In the genomic region with DNA sequence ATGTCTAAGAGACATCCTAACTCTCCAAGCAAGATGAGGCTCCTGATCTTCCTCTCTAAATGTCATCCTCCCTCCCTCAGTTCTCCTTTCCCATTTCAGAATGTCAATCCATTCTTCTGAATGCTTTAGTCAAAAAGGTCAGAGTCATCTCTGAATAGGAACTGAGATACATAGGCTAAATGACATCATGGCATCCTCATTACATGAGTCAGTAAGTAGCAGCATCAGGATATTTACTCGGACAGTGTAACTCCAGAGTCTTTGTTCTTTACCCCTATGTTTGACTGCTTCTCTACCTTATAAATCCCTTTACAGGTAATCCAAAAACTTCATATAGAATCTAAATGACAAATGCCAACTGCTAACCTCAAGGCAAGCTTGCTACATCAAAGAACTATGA, we compare ENCODE assay signal across 16 cellular contexts.
A peak's percentile ranks its signal among the peaks of the same experiment; 100 is the strongest.
DNase-seq lines count a peak whose midpoint lies in the region; ATAC-seq, FAIRE-seq and TF ChIP-seq lines count a peak whose summit lies in the region.
"Had no signal": no experiment of that assay in that cellular context is flagged by ENCODE, and none has a peak within 500 bp of the region (broad histone marks: within the 10 kb centered on the region; RNA-seq: fewer than 3 reads in every experiment).

No MANE protein-coding gene starts in this region.

- no peaks in the 10 kb centered on the region for H3K79me2 ChIP-seq in astrocyte (ENCODE audit: insufficient read depth, low read length)

- no peak overlapping the region for H3K9ac ChIP-seq in astrocyte (ENCODE audit: low read length)
- H3K9ac ChIP-seq: BLaER1 treated with 17β-estradiol and CSF1 and Interleukin-3, amounts not matched to agents 10 nM and 100 nM had no signal

- H3K27ac Mint-ChIP-seq in astrocyte (ENCODE audit: unreplicated experiment) = peak overlapping the region; percentile 90

- no peak for ATAC-seq in HG02852 (IDR thresholded peaks at IDR 0.05; ENCODE audit: unreplicated experiment)
- ATAC-seq: GM12878 had no signal

- no peak overlapping the region for H2AFZ ChIP-seq in astrocyte (ENCODE audit: low read depth, low read length)

- no peak overlapping the region for H3K4me3 Mint-ChIP-seq in astrocyte (ENCODE audit: unreplicated experiment)

- TF ChIP-seq CTCF in astrocyte (IDR thresholded peaks at IDR 0.05; ENCODE audit: insufficient read depth, low read depth, low read length) (no peak), fibroblast of pulmonary artery (IDR thresholded peaks at IDR 0.05; ENCODE audit: low read length, missing control alignments) (no peak)

- DNase-seq in DMS53 (lab: John Stamatoyannopoulos, UW) (peak; percentile 16), DMS53 treated with DMSO at 0.1 percent for 48 hours (lab: John Stamatoyannopoulos, UW; ENCODE audit: unreplicated experiment) (no peak), astrocyte (ENCODE audit: low read depth) (no peak), fibroblast of pulmonary artery (ENCODE audit: low read depth) (peak; percentile 14), NCI-H2227 (lab: John Stamatoyannopoulos, UW; ENCODE audit: unreplicated experiment) (no peak)
- no peak for DNase-seq in effector CD8-positive, alpha-beta T cell (lab: John Stamatoyannopoulos, UW)
- no peak for DNase-seq in stimulated activated CD4-positive, alpha-beta T cell treated with anti-CD3 and anti-CD28 coated beads, Interleukin-1b, Interleukin-23, amount 100 ng/mL, for 48 hours
- DNase-seq: DMS 273 treated with DMSO at 0.1 percent for 48 hours, Karpas-422, NCI-H187 treated with DMSO at 0.1 percent for 48 hours, NCI-H82, Peyer's patch had no signal

- H3K9me3 ChIP-seq in astrocyte (ENCODE audit: insufficient read depth, low read depth, low read length) = no peaks in the 10 kb centered on the region
- H3K9me3 ChIP-seq: BLaER1 treated with 17β-estradiol and CSF1 and Interleukin-3, amounts not matched to agents 10 nM and 100 nM; Peyer's patch had no signal

- H3K9me3 Mint-ChIP-seq in astrocyte (ENCODE audit: unreplicated experiment) = peaks cover 2% of the 10 kb centered on the region

- H3K36me3 ChIP-seq in astrocyte (ENCODE audit: insufficient read depth, low read length) = no peaks in the 10 kb centered on the region
- H3K36me3 ChIP-seq: BLaER1 treated with 17β-estradiol and CSF1 and Interleukin-3, amounts not matched to agents 10 nM and 100 nM; Peyer's patch had no signal

- peaks cover 29% of the 10 kb centered on the region for H3K4me1 Mint-ChIP-seq in astrocyte (ENCODE audit: low read depth, unreplicated experiment)

- no peaks in the 10 kb centered on the region for H3K4me1 ChIP-seq in astrocyte (ENCODE audit: insufficient read depth, low read length)
- H3K4me1 ChIP-seq: Peyer's patch had no signal

- H4K20me1 ChIP-seq in astrocyte (ENCODE audit: insufficient read depth, low read length) = no peaks in the 10 kb centered on the region
- H4K20me1 ChIP-seq: BLaER1 treated with 17β-estradiol and CSF1 and Interleukin-3, amounts not matched to agents 10 nM and 100 nM had no signal

- no peaks in the 10 kb centered on the region for H3K36me3 Mint-ChIP-seq in astrocyte (ENCODE audit: low read depth, unreplicated experiment)

- no peaks in the 10 kb centered on the region for H3K27me3 Mint-ChIP-seq in astrocyte (ENCODE audit: low read depth, unreplicated experiment)

- H3K27ac ChIP-seq in astrocyte (ENCODE audit: low read depth, low read length) = no peak overlapping the region
- H3K27ac ChIP-seq: 22Rv1, Peyer's patch had no signal

- no peak overlapping the region for H3K4me2 ChIP-seq in astrocyte (ENCODE audit: low read length)

- H3K4me3 ChIP-seq in astrocyte (ENCODE audit: insufficient read depth, low read depth, low read length) = no peak overlapping the region
- H3K4me3 ChIP-seq in fibroblast of pulmonary artery (replicated peaks; ENCODE audit: low read depth, low read length) = no peak overlapping the region
- H3K4me3 ChIP-seq: BLaER1 treated with 17β-estradiol and CSF1 and Interleukin-3, amounts not matched to agents 10 nM and 100 nM; GM12878; Peyer's patch had no signal

- no peaks in the 10 kb centered on the region for H3K27me3 ChIP-seq in astrocyte (ENCODE audit: insufficient read depth, low read length)
- H3K27me3 ChIP-seq: BLaER1 treated with 17β-estradiol and CSF1 and Interleukin-3, amounts not matched to agents 10 nM and 100 nM; Peyer's patch had no signal

- no peak for FAIRE-seq in astrocyte (lab: Jason Lieb, UNC)
- FAIRE-seq: GM12878 had no signal

Comparison
In these comparisons a context has a peak if more than half of its experiments do, and no peak if none do; other contexts are left out.
1. DNase-seq: peak in DMS53 (single experiment) and fibroblast of pulmonary artery (single experiment); none in DMS53 treated with DMSO at 0.1 percent for 48 hours (single experiment), astrocyte (single experiment), effector CD8-positive, alpha-beta T cell (single experiment), NCI-H2227 (single experiment) and stimulated activated CD4-positive, alpha-beta T cell treated with anti-CD3 and anti-CD28 coated beads, Interleukin-1b, Interleukin-23, amount 100 ng/mL, for 48 hours (single experiment).